In the genomic region with DNA sequence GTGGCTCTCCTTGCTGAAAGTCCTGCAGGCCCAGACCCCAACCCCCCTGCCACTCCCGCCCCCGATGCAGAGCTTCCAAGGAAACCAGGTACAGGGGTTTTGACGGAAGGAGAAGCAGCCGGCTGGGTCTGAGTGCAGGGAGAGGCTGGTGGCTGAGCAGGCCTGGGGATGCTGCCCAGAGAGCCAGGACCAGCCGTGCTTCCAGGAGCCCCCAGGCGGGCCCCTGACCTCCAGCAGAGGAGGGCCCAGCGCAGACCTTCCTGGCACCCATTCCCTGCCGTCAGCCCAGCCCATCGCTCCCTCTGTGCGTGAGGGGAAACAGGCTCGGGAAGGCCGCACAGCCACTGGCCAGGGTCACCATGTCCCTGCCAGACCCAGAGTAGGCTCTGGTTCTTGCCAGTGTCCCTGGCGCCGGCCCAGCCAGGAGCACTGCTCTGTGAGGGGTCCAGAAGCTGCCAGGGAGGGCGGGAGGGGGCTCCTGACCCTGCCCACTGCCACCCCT, we compare ENCODE assay signal across 31 cellular contexts. TPM values are rescaled to one million over a fixed set of nuclear protein-coding genes. Genes with fewer than 3 reads are reported as not detected.
A peak's percentile ranks its signal among the peaks of the same experiment; 100 is the strongest.
DNase-seq lines count a peak whose midpoint lies in the region; ATAC-seq and TF ChIP-seq lines count a peak whose summit lies in the region.
"Had no signal": no experiment of that assay in that cellular context is flagged by ENCODE, and none has a peak within 500 bp of the region (broad histone marks: within the 10 kb centered on the region; RNA-seq: fewer than 3 reads in every experiment).

No MANE protein-coding gene starts in this region.

- intact Hi-C loops in testis (cut with DNase I; ENCODE audit: low total_unique reads), result no loop called here

- no peaks in the 10 kb centered on the region for H3K36me3 ChIP-seq in testis (ENCODE audit: low read depth, missing control alignments)
- H3K36me3 ChIP-seq: BLaER1 treated with 17β-estradiol and CSF1 and Interleukin-3, amounts not matched to agents 10 nM and 100 nM; transverse colon had no signal

- TF ChIP-seq POLR2A in testis (IDR thresholded peaks at IDR 0.05), result no peak

- H3K36me3 Mint-ChIP-seq in glutamatergic neuron (ENCODE audit: unreplicated experiment), result no peaks in the 10 kb centered on the region

- no peaks in the 10 kb centered on the region for H3K9me3 ChIP-seq in testis
- H3K9me3 ChIP-seq: psoas muscle, transverse colon had no signal

- no peaks in the 10 kb centered on the region for H3K4me1 Mint-ChIP-seq in glutamatergic neuron (ENCODE audit: low read depth, unreplicated experiment)

- peak overlapping the region in 1 of 2 donors; percentile 5 for H3K4me3 ChIP-seq in testis
- H3K4me3 ChIP-seq: BLaER1 treated with 17β-estradiol and CSF1 and Interleukin-3, amounts not matched to agents 10 nM and 100 nM; K562; psoas muscle; SK-N-MC; transverse colon had no signal

- TF ChIP-seq RAD21 in Ishikawa (IDR thresholded peaks at IDR 0.05; ENCODE audit: low read depth), result no peak

- TF ChIP-seq EP300 in Ishikawa (IDR thresholded peaks at IDR 0.05; ENCODE audit: borderline replicate concordance), result no peak

- H3K27ac ChIP-seq in layer of hippocampus (ENCODE audit: low read depth, low read length), result peak overlapping the region; percentile 62
- H3K27ac ChIP-seq in testis, result peak overlapping the region; percentile 65 to 70
- H3K27ac ChIP-seq: BLaER1 treated with 17β-estradiol and CSF1 and Interleukin-3, amounts not matched to agents 10 nM and 100 nM; epithelial cell of prostate; psoas muscle; SK-N-MC; transverse colon had no signal

- 37 to 67% methylated on average over 4 to 9 of the region's 15 CpGs for WGBS in testis, 2 donors

- peaks cover 8% of the 10 kb centered on the region for H3K27me3 Mint-ChIP-seq in glutamatergic neuron (ENCODE audit: unreplicated experiment)
- H3K27me3 Mint-ChIP-seq: activated T-cell treated with anti-CD3 and anti-CD28 coated beads, Interleukin-2, amount 50 U/mL, for 24 hours; stimulated activated naive CD8-positive, alpha-beta T cell treated with anti-CD3 and anti-CD28 coated beads, Interleukin-15, Interleukin-2, amounts not matched to agents 100 ng/mL and 50 ng/mL, for 24 hours; T-helper 17 cell had no signal

- H3K9me3 Mint-ChIP-seq in glutamatergic neuron (ENCODE audit: unreplicated experiment), result peaks cover 9% of the 10 kb centered on the region

- peaks cover 50% of the 10 kb centered on the region for H3K4me1 ChIP-seq in testis

- DNase-seq in glutamatergic neuron, result peak; percentile 16
- no peak for DNase-seq in testis
- DNase-seq in activated CD4-positive, CD25-positive, alpha-beta regulatory T cell (lab: John Stamatoyannopoulos, UW), result no peak
- DNase-seq: activated CD4-positive, alpha-beta T cell treated with anti-CD3 and anti-CD28 coated beads for 4 hours; activated gamma-delta T cell treated with Interleukin-2 at 50 U/mL for 16 hours; activated T-cell treated with anti-CD3 and anti-CD28 coated beads, Interleukin-2, amount 50 U/mL, for 24 hours; COR-L47; GF-D8; kidney glomerular epithelial cell; mesenchymal stem cell; NCI-H1105; NCI-H2081 treated with DMSO at 0.1 percent for 48 hours; NCI-H226; NCI-H748 treated with DMSO at 0.1 percent for 48 hours; RPMI8226; transverse colon had no signal

- no peak for ATAC-seq in HG03460 (IDR thresholded peaks at IDR 0.05; ENCODE audit: unreplicated experiment)
- no peak for ATAC-seq in HG03025 (IDR thresholded peaks at IDR 0.05; ENCODE audit: low FRiP score, unreplicated experiment)
- ATAC-seq: K562, psoas muscle, T-helper 17 cell had no signal

- H3K27ac Mint-ChIP-seq in glutamatergic neuron (ENCODE audit: unreplicated experiment), result no peak overlapping the region
- H3K27ac Mint-ChIP-seq: activated T-cell treated with anti-CD3 and anti-CD28 coated beads, Interleukin-2, amount 50 U/mL, for 24 hours; stimulated activated naive CD8-positive, alpha-beta T cell treated with anti-CD3 and anti-CD28 coated beads, Interleukin-15, Interleukin-2, amounts not matched to agents 100 ng/mL and 50 ng/mL, for 24 hours; T-helper 17 cell had no signal

- H3K27me3 ChIP-seq in layer of hippocampus (ENCODE audit: control insufficient read depth, insufficient read depth, low read length), result no peaks in the 10 kb centered on the region
- no peaks in the 10 kb centered on the region for H3K27me3 ChIP-seq in testis
- H3K27me3 ChIP-seq: BLaER1 treated with 17β-estradiol and CSF1 and Interleukin-3, amounts not matched to agents 10 nM and 100 nM; transverse colon had no signal

- no peak for TF ChIP-seq CTCF in glutamatergic neuron (IDR thresholded peaks at IDR 0.05; ENCODE audit: partially characterized antibody, unreplicated experiment)
- no peak for TF ChIP-seq CTCF in testis (IDR thresholded peaks at IDR 0.05)

- no peak overlapping the region for H3K4me3 Mint-ChIP-seq in glutamatergic neuron (ENCODE audit: unreplicated experiment)
- H3K4me3 Mint-ChIP-seq: activated T-cell treated with anti-CD3 and anti-CD28 coated beads, Interleukin-2, amount 50 U/mL, for 24 hours; stimulated activated naive CD8-positive, alpha-beta T cell treated with anti-CD3 and anti-CD28 coated beads, Interleukin-15, Interleukin-2, amounts not matched to agents 100 ng/mL and 50 ng/mL, for 24 hours; T-helper 17 cell had no signal

TF ChIP-seq in Ishikawa, 13 proteins besides CTCF, POLR2A, EP300 and RAD21:
- TF ChIP-seq TCF12 (IDR thresholded peaks at IDR 0.05; ENCODE audit: low read depth) (peak; percentile 0; the same call in 1 of the 2 replicates), TAF1 (IDR thresholded peaks at IDR 0.05; ENCODE audit: low read depth) (no peak)

RNA-seq across cellular contexts. Expression of a gene that starts 0.3 kb away (rescaled TPM):
- total RNA-seq in glutamatergic neuron (ENCODE audit: unreplicated experiment) (2.9 TPM), testis (10 to 100 TPM; 11.5 to 27.8 TPM)
- polyA plus RNA-seq in testis (ENCODE audit: insufficient read depth, low read depth, low replicate concordance), result 27.1 TPM
- total RNA-seq: K562, skeletal muscle tissue had no signal

RNA-seq across cellular contexts. Expression of a gene that starts 7.4 kb away (rescaled TPM):
- 14.5 TPM for total RNA-seq in glutamatergic neuron (ENCODE audit: unreplicated experiment)
- 1 to 10 TPM; 4.6 to 4.9 TPM for total RNA-seq in testis
- 4.6 TPM for polyA plus RNA-seq in testis (ENCODE audit: insufficient read depth, low read depth, low replicate concordance)
- total RNA-seq: skeletal muscle tissue had no signal

RNA-seq across cellular contexts. Expression of a gene that starts 7.9 kb away (rescaled TPM):
- 77.9 TPM for total RNA-seq in glutamatergic neuron (ENCODE audit: unreplicated experiment)
- total RNA-seq in testis, result 100 to 1,000 TPM; 509 to 749 TPM
- polyA plus RNA-seq in testis (ENCODE audit: insufficient read depth, low read depth, low replicate concordance), result 452 TPM

RNA-seq across cellular contexts. Expression of a gene that starts 24.9 kb away (rescaled TPM):
- total RNA-seq in glutamatergic neuron (ENCODE audit: unreplicated experiment), result not detected
- 1,000 to 10,000 TPM; 5,554 to 5,948 TPM for total RNA-seq in testis
- polyA plus RNA-seq in testis (ENCODE audit: insufficient read depth, low read depth, low replicate concordance), result 4,976 TPM
- total RNA-seq: activated CD8-positive, alpha-beta memory T cell treated with anti-CD3 and anti-CD28 coated beads for 36 hours; HT-29 had no signal

RNA-seq across cellular contexts. Expression of a gene that starts 30.4 kb away (rescaled TPM):
- not detected for total RNA-seq in glutamatergic neuron (ENCODE audit: unreplicated experiment)
- 100 to 1,000 TPM in 1 of 2 donors, 10 to 100 TPM in 1; 59.3 to 131 TPM for total RNA-seq in testis
- 17.5 TPM for polyA plus RNA-seq in testis (ENCODE audit: insufficient read depth, low read depth, low replicate concordance)
- total RNA-seq: HT-29, MCF 10A had no signal
